In genomic region chr1:159936284-159936904, GRCh38 we compare ENCODE assay signal across 8 cellular contexts. TPM values are rescaled to one million over a fixed set of nuclear protein-coding genes. Genes with fewer than 3 reads are reported as not detected.
A peak's percentile ranks its signal among the peaks of the same experiment; 100 is the strongest.
DNase-seq lines count a peak whose midpoint lies in the region; ATAC-seq, FAIRE-seq and TF ChIP-seq lines count a peak whose summit lies in the region.

No MANE protein-coding gene starts in this region.

- ATAC-seq in HG02678 (IDR thresholded peaks at IDR 0.05; ENCODE audit: unreplicated experiment) (peak; percentile 51), GM21423 (IDR thresholded peaks at IDR 0.05; ENCODE audit: unreplicated experiment) (no peak)
- ATAC-seq in naive thymus-derived CD8-positive, alpha-beta T cell = peak; percentile 80 to 97
- peak; percentile 61 for ATAC-seq in stimulated activated naive CD8-positive, alpha-beta T cell treated with anti-CD3 and anti-CD28 coated beads, Interleukin-15, Interleukin-2, amounts not matched to agents 100 U/mL and 50 U/mL, for 24 hours

- H3K27me3 Mint-ChIP-seq in naive thymus-derived CD8-positive, alpha-beta T cell = peaks cover 0 to 24% (median 5%) of the 10 kb centered on the region in 5 donors

- H3K27ac Mint-ChIP-seq in naive thymus-derived CD8-positive, alpha-beta T cell = peak overlapping the region in 2 of 10 donors; percentile 59 to 86

- H3K4me3 Mint-ChIP-seq in naive thymus-derived CD8-positive, alpha-beta T cell = peak overlapping the region in 1 of 10 donors; percentile 33

- POLR2A ChIA-PET in naive thymus-derived CD8-positive, alpha-beta T cell (lab: Charles Lee) = interaction anchor here (1.8 to 4.6 kb wide), 2 partner anchors 12 to 25 kb away, joined by 4 to 22 read pairs; partner anchors contain the start of gene TAGLN2

- DNase-seq in D721Med (ENCODE audit: insufficient read length, low spot score) (peak; percentile 89), NOMO-1 treated with DMSO at 0.1 percent for 48 hours (lab: John Stamatoyannopoulos, UW; ENCODE audit: unreplicated experiment) (peak; percentile 64), epithelial cell of proximal tubule (ENCODE audit: low read depth) (no peak)
- DNase-seq in activated CD8-positive, alpha-beta memory T cell treated with anti-CD3 and anti-CD28 coated beads, Interleukin-2, amount 50 U/mL, for 48 hours = peak; percentile 99
- DNase-seq in naive thymus-derived CD8-positive, alpha-beta T cell = peak; percentile 60 to 88 (median 76)
- peak; percentile 88 for DNase-seq in stimulated activated naive CD8-positive, alpha-beta T cell treated with anti-CD3 and anti-CD28 coated beads, Interleukin-15, Interleukin-2, amounts not matched to agents 100 U/mL and 50 U/mL, for 24 hours

- no peak overlapping the region for H3K4me3 ChIP-seq in epithelial cell of proximal tubule (ENCODE audit: low read depth, low read length)

- H3K9me3 Mint-ChIP-seq in naive thymus-derived CD8-positive, alpha-beta T cell = no peaks in the 10 kb centered on the region

- no peaks in the 10 kb centered on the region for H3K36me3 Mint-ChIP-seq in naive thymus-derived CD8-positive, alpha-beta T cell

- H3K4me1 Mint-ChIP-seq in naive thymus-derived CD8-positive, alpha-beta T cell = peaks cover 5 to 36% (median 7%) of the 10 kb centered on the region in 4 donors

- peak; percentile 25 for FAIRE-seq in D721Med (lab: Jason Lieb, UNC)

- peak; percentile 99 for TF ChIP-seq CTCF in D721Med (IDR thresholded peaks at IDR 0.05; ENCODE audit: insufficient read depth, missing control alignments)
- peak; percentile 94 for TF ChIP-seq CTCF in epithelial cell of proximal tubule (conservative IDR thresholded peaks at IDR 0.05; ENCODE audit: low read depth, low read length)

RNA-seq across cellular contexts. Expression of gene IGSF9, which starts 9.0 kb away (rescaled TPM):
- 1.4 and 2.0 TPM in 2 replicates for total RNA-seq in epithelial cell of proximal tubule
- total RNA-seq in naive thymus-derived CD8-positive, alpha-beta T cell = under 1 TPM; 0.16 to 0.21 TPM
- not detected for polyA plus RNA-seq in naive thymus-derived CD8-positive, alpha-beta T cell

RNA-seq across cellular contexts. Expression of gene TAGLN2, which starts 11.1 kb away (rescaled TPM):
- total RNA-seq in epithelial cell of proximal tubule = 584 and 1,256 TPM in 2 replicates
- 100 to 1,000 TPM; 125 to 136 TPM for total RNA-seq in naive thymus-derived CD8-positive, alpha-beta T cell
- 100 to 1,000 TPM; 477 to 825 (median 609) TPM for polyA plus RNA-seq in naive thymus-derived CD8-positive, alpha-beta T cell

RNA-seq across cellular contexts. Expression of gene SLAMF9, which starts 17.6 kb away (rescaled TPM):
- not detected in 2 replicates for total RNA-seq in epithelial cell of proximal tubule
- not detected for total RNA-seq in naive thymus-derived CD8-positive, alpha-beta T cell
- polyA plus RNA-seq in naive thymus-derived CD8-positive, alpha-beta T cell = not detected

RNA-seq across cellular contexts. Expression of gene CFAP45, which starts 36.4 kb away (rescaled TPM):
- total RNA-seq in epithelial cell of proximal tubule = 0.46 and 0.65 TPM in 2 replicates
- 1 to 10 TPM; 1.3 to 1.5 TPM for total RNA-seq in naive thymus-derived CD8-positive, alpha-beta T cell
- under 1 TPM in 1 of 3 donors, not detected in 2; 0.33 TPM for polyA plus RNA-seq in naive thymus-derived CD8-positive, alpha-beta T cell
